ENCODE assay signal across 1 cellular context in genomic region chr1:23551849-23552248, GRCh38.
TF ChIP-seq lines count a peak whose summit lies in the region.

No MANE protein-coding gene starts in this region.

TF ChIP-seq in H1, 55 proteins besides CTCF, POLR2A, EP300 and RAD21:
- TF ChIP-seq EZH2 (IDR thresholded peaks at IDR 0.05; ENCODE audit: low read depth, low read length, severe bottlenecking), result no peak
- TF ChIP-seq BRCA1 (IDR thresholded peaks at IDR 0.05; ENCODE audit: low read depth, low read length), result no peak
- TF ChIP-seq CREB1 (IDR thresholded peaks at IDR 0.05), result no peak
